In the genomic region with DNA sequence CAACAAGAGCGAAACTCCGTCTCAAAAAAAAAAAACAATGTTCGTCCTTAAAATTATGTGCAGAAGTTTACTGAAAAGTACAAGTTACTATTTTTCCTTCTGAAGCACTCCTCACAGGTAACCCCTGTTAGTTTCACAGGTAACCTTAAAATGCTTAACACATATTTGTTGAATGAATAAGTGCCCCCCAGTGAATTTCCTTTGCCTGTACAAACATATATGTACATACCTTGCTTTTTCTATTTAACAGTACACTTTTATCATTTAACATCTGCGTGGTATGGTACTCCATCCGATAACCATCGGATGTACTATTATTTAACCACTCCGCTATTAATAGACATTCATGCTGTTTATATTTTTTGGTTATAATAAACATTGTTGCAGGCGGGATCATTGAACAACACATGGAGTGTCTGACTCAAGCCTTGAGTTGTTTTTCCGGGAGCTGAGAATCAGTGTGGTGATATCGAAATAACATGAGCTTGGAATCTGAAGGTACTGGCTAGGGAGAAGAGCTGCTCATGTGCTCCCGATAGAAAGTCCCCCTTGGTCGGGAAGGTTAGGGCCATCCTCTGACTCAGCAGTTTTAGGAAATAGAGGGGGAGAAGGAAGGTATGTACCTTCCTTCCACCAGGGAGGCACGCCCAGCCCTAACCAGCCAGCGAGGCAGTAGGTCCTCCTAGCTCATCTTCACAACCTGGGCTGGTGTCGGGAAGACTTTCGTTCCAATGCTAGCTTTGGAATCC, we compare ENCODE assay signal across 8 cellular contexts. TPM values are rescaled to one million over a fixed set of nuclear protein-coding genes. Genes with fewer than 3 reads are reported as not detected.
A peak's percentile ranks its signal among the peaks of the same experiment; 100 is the strongest.
DNase-seq lines count a peak whose midpoint lies in the region; ATAC-seq and TF ChIP-seq lines count a peak whose summit lies in the region.

No MANE protein-coding gene starts in this region.

- H3K9me3 Mint-ChIP-seq in central memory CD8-positive, alpha-beta T cell = no peaks in the 10 kb centered on the region

- peaks cover 62% of the 10 kb centered on the region for H3K4me1 ChIP-seq in mononuclear cell (ENCODE audit: insufficient read depth, low read length)

- H3K36me3 Mint-ChIP-seq in central memory CD8-positive, alpha-beta T cell (ENCODE audit: insufficient read depth) = peaks cover 30% of the 10 kb centered on the region

- DNase-seq in COLO668 (lab: John Stamatoyannopoulos, UW; ENCODE audit: unreplicated experiment) (peak; percentile 41), LNCaP clone FGC (ENCODE audit: low read depth) (no peak), D341Med (ENCODE audit: low spot score) (no peak), GOT3 (lab: John Stamatoyannopoulos, UW) (no peak), HuH-7.5 (ENCODE audit: low spot score) (no peak)
- no peak for DNase-seq in central memory CD8-positive, alpha-beta T cell (ENCODE audit: low spot score in 2 of 2)

- no peaks in the 10 kb centered on the region for H3K27me3 Mint-ChIP-seq in central memory CD8-positive, alpha-beta T cell

- peak overlapping the region; percentile 89 for H3K4me3 Mint-ChIP-seq in central memory CD8-positive, alpha-beta T cell

- no peak for TF ChIP-seq CTCF in LNCaP clone FGC (IDR thresholded peaks at IDR 0.05; ENCODE audit: control insufficient read depth, extremely low read depth, insufficient read depth)

- no peaks in the 10 kb centered on the region for H3K9me3 ChIP-seq in mononuclear cell (ENCODE audit: low read depth, low read length)

- peaks cover 71% of the 10 kb centered on the region for H3K4me1 Mint-ChIP-seq in central memory CD8-positive, alpha-beta T cell

- no peak for ATAC-seq in central memory CD8-positive, alpha-beta T cell (replicated peaks; ENCODE audit: extremely low read depth, poor library complexity, severe bottlenecking)
- ATAC-seq in HG03354 (IDR thresholded peaks at IDR 0.05; ENCODE audit: poor library complexity, severe bottlenecking, unreplicated experiment) = no peak

- H3K27me3 ChIP-seq in mononuclear cell (ENCODE audit: insufficient read depth, low read length) = no peaks in the 10 kb centered on the region

- H3K4me3 ChIP-seq in LNCaP clone FGC (ENCODE audit: low read depth, low read length) = peak overlapping the region; percentile 74
- peak overlapping the region; percentile 81 for H3K4me3 ChIP-seq in mononuclear cell (ENCODE audit: low read length)

- peak overlapping the region; percentile 58 for H3K27ac Mint-ChIP-seq in central memory CD8-positive, alpha-beta T cell (ENCODE audit: low read depth)

RNA-seq across cellular contexts. Expression of gene RAB35, which starts 1.6 kb away (rescaled TPM):
- 17.2 TPM for total RNA-seq in mononuclear cell
